Comparison of ENCODE assay signal across 24 cellular contexts in genomic region chr1:1483714-1484113, GRCh38.
"Had no signal": no experiment of that assay in that cellular context is flagged by ENCODE, and none has a peak within 500 bp of the region (broad histone marks: within the 10 kb centered on the region; RNA-seq: fewer than 3 reads in every experiment).

No MANE protein-coding gene starts in this region.

- H3K4me3 ChIP-seq: esophagus muscularis mucosa, heart left ventricle, ovary, skin epidermis, thoracic aorta had no signal

- H3K27ac ChIP-seq: esophagus muscularis mucosa, foreskin keratinocyte, heart left ventricle, neutrophil, ovary, skin epidermis, thoracic aorta had no signal

- DNase-seq: activated CD4-positive, alpha-beta T cell treated with anti-CD3 and anti-CD28 coated beads for 4 hours; activated CD4-positive, alpha-beta T cell treated with anti-CD3 and anti-CD28 coated beads, Interleukin-2, amount 50 U/mL, for 4 hours; activated CD4-positive, CD25-positive, alpha-beta regulatory T cell; activated effector memory CD4-positive, alpha-beta T cell treated with Interleukin-2 at 50 U/mL for 16 hours; activated naive CD4-positive, alpha-beta T cell treated with Interleukin-2 at 50 U/mL for 16 hours; activated T-cell treated with anti-CD3 and anti-CD28 coated beads for 4 hours; anterior cingulate cortex; endodermal cell; foreskin keratinocyte; heart left ventricle; hypothalamus; naive B cell; nephron progenitor cell; ovary; stimulated activated CD4-positive, alpha-beta T cell treated with anti-CD3 and anti-CD28 coated beads, Interleukin-12 subunit alpha, Interleukin-12 subunit beta, amount 100 ng/mL, for 4 hours; stimulated activated CD4-positive, alpha-beta T cell treated with anti-CD3 and anti-CD28 coated beads, Interleukin-4, amount 100 ng/mL, for 1 hour; trophoblast cell had no signal

- ATAC-seq: foreskin keratinocyte, heart left ventricle, sciatic nerve had no signal

- H3K27me3 ChIP-seq: esophagus muscularis mucosa, foreskin keratinocyte, heart left ventricle, neutrophil, ovary had no signal

- H3K9me3 ChIP-seq: esophagus muscularis mucosa, heart left ventricle, neutrophil, ovary, thoracic aorta had no signal

- H3K4me1 ChIP-seq: esophagus muscularis mucosa, foreskin keratinocyte, heart left ventricle had no signal

- FAIRE-seq: bronchial epithelial cell, urothelium cell line had no signal
